Comparison of ENCODE assay signal across 8 cellular contexts in the genomic region with DNA sequence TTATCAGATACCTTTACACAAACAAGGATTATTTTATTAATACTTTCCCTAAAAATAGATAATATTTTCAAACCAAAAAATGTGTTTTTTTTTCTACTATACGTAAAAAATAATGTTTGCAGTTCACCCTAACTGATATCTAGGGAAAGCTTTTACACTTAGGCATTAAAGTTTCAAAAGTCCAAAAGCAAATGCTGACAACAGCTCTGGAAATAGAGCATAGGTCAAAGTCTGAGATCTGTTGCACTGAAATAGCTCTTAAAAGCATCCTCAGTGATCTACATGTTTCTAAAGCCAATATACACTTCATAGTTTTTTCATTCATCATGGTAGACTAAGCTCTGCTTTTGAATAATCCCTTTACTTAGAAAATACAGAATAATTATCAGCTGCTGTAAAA.
"Had no signal": no experiment of that assay in that cellular context is flagged by ENCODE, and none has a peak within 500 bp of the region (broad histone marks: within the 10 kb centered on the region; RNA-seq: fewer than 3 reads in every experiment).

No MANE protein-coding gene starts in this region.

- H3K4me3 Mint-ChIP-seq: GM23338, H9 had no signal

- H3K9me3 Mint-ChIP-seq: GM23338, H9 had no signal

- H3K27ac Mint-ChIP-seq: GM23338, H9 had no signal

- H3K4me2 ChIP-seq: GM23338 had no signal

- H2AFZ ChIP-seq: GM23338 had no signal

- H3K4me1 Mint-ChIP-seq: H9 had no signal

- FAIRE-seq: H1, H54, K562 had no signal

- H3K4me3 ChIP-seq: GM23338, K562 had no signal

- ATAC-seq: GM23338, K562 had no signal

- DNase-seq: H9, HCEC 1CT, IMR-90 had no signal

- H3K27ac ChIP-seq: HL-60 had no signal
